In the genomic region with DNA sequence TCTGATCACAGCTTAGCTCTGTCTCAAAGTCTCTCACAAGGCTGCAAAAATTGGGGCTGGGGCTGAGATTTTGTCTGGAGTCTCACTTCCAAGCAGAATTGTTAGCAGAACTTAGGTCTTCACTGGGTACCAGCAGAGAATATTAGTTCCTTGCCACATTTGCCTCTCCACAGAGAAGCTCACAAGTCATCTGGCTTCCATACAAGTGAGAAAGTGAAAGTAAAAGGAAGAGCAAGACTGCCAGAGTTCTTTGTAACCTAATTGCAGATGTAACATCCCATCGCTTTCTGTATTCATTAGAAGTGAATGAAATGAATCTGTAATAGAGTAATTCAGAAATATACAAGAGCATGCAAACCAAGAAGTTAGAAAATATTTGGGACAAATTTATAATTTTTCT, we compare ENCODE assay signal across 10 cellular contexts.
DNase-seq lines count a peak whose midpoint lies in the region; ATAC-seq, FAIRE-seq and TF ChIP-seq lines count a peak whose summit lies in the region.
"Had no signal": no experiment of that assay in that cellular context is flagged by ENCODE, and none has a peak within 500 bp of the region (broad histone marks: within the 10 kb centered on the region; RNA-seq: fewer than 3 reads in every experiment).

No MANE protein-coding gene starts in this region.

- no peak for TF ChIP-seq POLR2A in GM12878 (IDR thresholded peaks at IDR 0.05; ENCODE audit: low read depth, low read length)
- no peak for TF ChIP-seq POLR2A in thyroid gland (IDR thresholded peaks at IDR 0.05)

- peak; percentile 80 for ATAC-seq in GM18511 (IDR thresholded peaks at IDR 0.05; ENCODE audit: unreplicated experiment)
- ATAC-seq in HG03342 (IDR thresholded peaks at IDR 0.05; ENCODE audit: unreplicated experiment), result peak; percentile 86
- ATAC-seq in GM12878, result peak; percentile 89
- ATAC-seq in HG03354 (IDR thresholded peaks at IDR 0.05; ENCODE audit: poor library complexity, severe bottlenecking, unreplicated experiment), result no peak

- H4K20me1 ChIP-seq in GM12878 (ENCODE audit: control insufficient read depth, insufficient read depth), result no peaks in the 10 kb centered on the region

- H3K4me1 Mint-ChIP-seq in activated CD4-positive, alpha-beta memory T cell treated with anti-CD3 and anti-CD28 coated beads for 36 hours (ENCODE audit: low read depth), result no peaks in the 10 kb centered on the region

- H3K36me3 ChIP-seq in GM12878 (ENCODE audit: control insufficient read depth in 2 of 2, insufficient read depth in 2 of 2, low read length in 1 of 2) (no peaks in the 10 kb centered on the region), thyroid gland (no peaks in the 10 kb centered on the region)
- H3K36me3 ChIP-seq: SJSA1 had no signal

- H3K9me3 ChIP-seq in GM12878 (replicated peaks; ENCODE audit: control insufficient read depth, insufficient read depth, low read length) (no peaks in the 10 kb centered on the region), thyroid gland (no peaks in the 10 kb centered on the region)
- H3K9me3 ChIP-seq: SJSA1 had no signal

- no peak overlapping the region for H3K4me3 Mint-ChIP-seq in activated CD4-positive, alpha-beta memory T cell treated with anti-CD3 and anti-CD28 coated beads for 36 hours

- H3K4me1 ChIP-seq in GM12878 (ENCODE audit: control insufficient read depth, insufficient read depth, low read length), result no peaks in the 10 kb centered on the region
- no peaks in the 10 kb centered on the region for H3K4me1 ChIP-seq in thyroid gland
- H3K4me1 ChIP-seq: SJSA1 had no signal

- TF ChIP-seq RAD21 in GM12878 (IDR thresholded peaks at IDR 0.05; ENCODE audit: insufficient read depth, low read depth, low read length), result no peak

- TF ChIP-seq CTCF in GM12878 (IDR thresholded peaks at IDR 0.05 in 2 of 3, conservative IDR thresholded peaks at IDR 0.05 in 1 of 3; ENCODE audit: control insufficient read depth in 2 of 3, extremely low read depth in 1 of 3, insufficient read depth in 1 of 3, low read depth in 3 of 3, low read length in 3 of 3), result no peak
- TF ChIP-seq CTCF in thyroid gland (IDR thresholded peaks at IDR 0.05), result no peak

- H3K36me3 Mint-ChIP-seq in activated CD4-positive, alpha-beta memory T cell treated with anti-CD3 and anti-CD28 coated beads for 36 hours, result no peaks in the 10 kb centered on the region

- no peak for FAIRE-seq in GM12878 (lab: Jason Lieb, UNC)

- H3K79me2 ChIP-seq in GM12878 (ENCODE audit: control insufficient read depth, insufficient read depth, low read length), result no peaks in the 10 kb centered on the region

- POLR2A ChIA-PET in GM12878 (lab: Charles Lee), result no interaction called here
- POLR2A ChIA-PET in activated CD4-positive, alpha-beta memory T cell treated with anti-CD3 and anti-CD28 coated beads for 36 hours (lab: Charles Lee), result no interaction called here

- H3K27me3 Mint-ChIP-seq in activated CD4-positive, alpha-beta memory T cell treated with anti-CD3 and anti-CD28 coated beads for 36 hours, result no peaks in the 10 kb centered on the region

- SMC1A ChIA-PET in GM12878 (lab: Charles Lee; ENCODE audit: uncharacterized antibody, unreplicated experiment), result interaction anchor here (1.3 kb wide), 1 partner anchor 15 kb away, joined by 4 read pairs; no protein-coding TSS in a partner anchor

- H3K27ac ChIP-seq in GM12878 (ENCODE audit: control insufficient read depth, insufficient read depth), result 0 out of 2 replicates have a peak overlapping the region, but pooled peaks have one; percentile 25
- H3K27ac ChIP-seq in thyroid gland, result no peak overlapping the region
- H3K27ac ChIP-seq: epithelial cell of prostate, SJSA1 had no signal

- no peak overlapping the region for H3K27ac Mint-ChIP-seq in activated CD4-positive, alpha-beta memory T cell treated with anti-CD3 and anti-CD28 coated beads for 36 hours

- no peaks in the 10 kb centered on the region for H3K27me3 ChIP-seq in GM12878 (replicated peaks in 1 of 2; ENCODE audit: control insufficient read depth in 2 of 2, insufficient read depth in 2 of 2, low read length in 1 of 2)
- no peaks in the 10 kb centered on the region for H3K27me3 ChIP-seq in thyroid gland
- H3K27me3 ChIP-seq: SJSA1 had no signal

- 0% methylated on average over 1 of the region's 1 CpG for WGBS in GM12878 (ENCODE audit: insufficient coverage, insufficient replicate concordance, low lambda C conversion rate, missing lambda C conversion rate)
- 18 to 51% methylated on average over 1 of the region's 1 CpG for WGBS in thyroid gland, 2 donors

- peak overlapping the region; percentile 25 for H3K4me2 ChIP-seq in GM12878 (ENCODE audit: control insufficient read depth, insufficient read depth)

- intact Hi-C loops in GM12878 (cut with micrococcal nuclease; ENCODE audit: unreplicated experiment), result no loop called here
- intact Hi-C loops in thyroid gland (cut with DNase I), result no loop called here
- intact Hi-C loops in activated CD4-positive, alpha-beta memory T cell treated with anti-CD3 and anti-CD28 coated beads for 36 hours (cut with micrococcal nuclease), result no loop called here

- in situ Hi-C loops in GM12878 (cut with MboI), result no loop called here

- no TSS peak for BruUV-seq in GM12878 (replicated peaks; lab: Mats Ljungman, UMichigan)

- no peak overlapping the region for H3K4me3 ChIP-seq in GM12878
- H3K4me3 ChIP-seq in thyroid gland (replicated peaks in 1 of 3), result no peak overlapping the region
- H3K4me3 ChIP-seq: SJSA1 had no signal

- RAD21 ChIA-PET in GM12878 (lab: Charles Lee; ENCODE audit: unreplicated experiment), result no interaction called here

- peak; percentile 12 for DNase-seq in GM12878 (ENCODE audit: low read depth, low spot score)
- DNase-seq in non-pigmented ciliary epithelial cell (ENCODE audit: low read depth), result peak; percentile 8
- DNase-seq in thyroid gland, result no peak
- no peak for DNase-seq in T-helper 2 cell
- no peak for DNase-seq in activated CD4-positive, alpha-beta memory T cell treated with anti-CD3 and anti-CD28 coated beads for 36 hours

- H2AFZ ChIP-seq in GM12878 (ENCODE audit: control insufficient read depth, low read depth, low read length), result peak overlapping the region; percentile 78

- CTCF ChIA-PET in GM12878 (lab: Yijun Ruan, JAX), result no interaction called here
- CTCF ChIA-PET in activated CD4-positive, alpha-beta memory T cell treated with anti-CD3 and anti-CD28 coated beads for 36 hours (lab: Charles Lee), result no interaction called here

- peaks cover 16% of the 10 kb centered on the region for H3K9me3 Mint-ChIP-seq in activated CD4-positive, alpha-beta memory T cell treated with anti-CD3 and anti-CD28 coated beads for 36 hours

- no peak for TF ChIP-seq EP300 in GM12878 (IDR thresholded peaks at IDR 0.05; ENCODE audit: borderline replicate concordance in 1 of 2, control insufficient read depth in 1 of 2, low read depth in 2 of 2, low read length in 2 of 2)

- no peak overlapping the region; the same call in 1 of the 2 replicates for H3K9ac ChIP-seq in GM12878 (ENCODE audit: control insufficient read depth, insufficient read depth, low read length)

TF ChIP-seq in GM12878, 131 proteins besides CTCF, POLR2A, EP300 and RAD21 (continues in another document):
- TF ChIP-seq CBFB (IDR thresholded peaks at IDR 0.05; ENCODE audit: low read depth) (no peak), EZH2 (IDR thresholded peaks at IDR 0.05; ENCODE audit: borderline replicate concordance, control insufficient read depth, low read depth, low read length) (no peak), STAT1 (conservative IDR thresholded peaks at IDR 0.05) (no peak), ESRRA (IDR thresholded peaks at IDR 0.05; ENCODE audit: low read length) (no peak), ZNF274 (IDR thresholded peaks at IDR 0.05; ENCODE audit: insufficient read depth, insufficient read length) (no peak), SMARCA5 (IDR thresholded peaks at IDR 0.05) (no peak), DPF2 (IDR thresholded peaks at IDR 0.05) (no peak), FOXM1 (IDR thresholded peaks at IDR 0.05; ENCODE audit: low read depth, low read length) (no peak), TCF12 (IDR thresholded peaks at IDR 0.05; ENCODE audit: low read depth, low read length) (no peak), SRF (IDR thresholded peaks at IDR 0.05; ENCODE audit: low read depth in 2 of 2, low read length in 2 of 2) (no peak), MLLT1 (IDR thresholded peaks at IDR 0.05) (no peak)
- TF ChIP-seq, protein P1, sequence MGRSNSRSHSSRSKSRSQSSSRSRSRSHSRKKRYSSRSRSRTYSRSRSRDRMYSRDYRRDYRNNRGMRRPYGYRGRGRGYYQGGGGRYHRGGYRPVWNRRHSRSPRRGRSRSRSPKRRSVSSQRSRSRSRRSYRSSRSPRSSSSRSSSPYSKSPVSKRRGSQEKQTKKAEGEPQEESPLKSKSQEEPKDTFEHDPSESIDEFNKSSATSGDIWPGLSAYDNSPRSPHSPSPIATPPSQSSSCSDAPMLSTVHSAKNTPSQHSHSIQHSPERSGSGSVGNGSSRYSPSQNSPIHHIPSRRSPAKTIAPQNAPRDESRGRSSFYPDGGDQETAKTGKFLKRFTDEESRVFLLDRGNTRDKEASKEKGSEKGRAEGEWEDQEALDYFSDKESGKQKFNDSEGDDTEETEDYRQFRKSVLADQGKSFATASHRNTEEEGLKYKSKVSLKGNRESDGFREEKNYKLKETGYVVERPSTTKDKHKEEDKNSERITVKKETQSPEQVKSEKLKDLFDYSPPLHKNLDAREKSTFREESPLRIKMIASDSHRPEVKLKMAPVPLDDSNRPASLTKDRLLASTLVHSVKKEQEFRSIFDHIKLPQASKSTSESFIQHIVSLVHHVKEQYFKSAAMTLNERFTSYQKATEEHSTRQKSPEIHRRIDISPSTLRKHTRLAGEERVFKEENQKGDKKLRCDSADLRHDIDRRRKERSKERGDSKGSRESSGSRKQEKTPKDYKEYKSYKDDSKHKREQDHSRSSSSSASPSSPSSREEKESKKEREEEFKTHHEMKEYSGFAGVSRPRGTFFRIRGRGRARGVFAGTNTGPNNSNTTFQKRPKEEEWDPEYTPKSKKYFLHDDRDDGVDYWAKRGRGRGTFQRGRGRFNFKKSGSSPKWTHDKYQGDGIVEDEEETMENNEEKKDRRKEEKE (IDR thresholded peaks at IDR 0.05), result no peak

Comparison
In these comparisons a context has a peak if more than half of its experiments do, and no peak if none do; other contexts are left out.
1. DNase-seq: peak in GM12878 (single experiment) and non-pigmented ciliary epithelial cell (single experiment); none in thyroid gland (0 of 2), T-helper 2 cell (0 of 5) and activated CD4-positive, alpha-beta memory T cell treated with anti-CD3 and anti-CD28 coated beads for 36 hours (single experiment).